ENCODE assay signal across 22 cellular contexts in the genomic region with DNA sequence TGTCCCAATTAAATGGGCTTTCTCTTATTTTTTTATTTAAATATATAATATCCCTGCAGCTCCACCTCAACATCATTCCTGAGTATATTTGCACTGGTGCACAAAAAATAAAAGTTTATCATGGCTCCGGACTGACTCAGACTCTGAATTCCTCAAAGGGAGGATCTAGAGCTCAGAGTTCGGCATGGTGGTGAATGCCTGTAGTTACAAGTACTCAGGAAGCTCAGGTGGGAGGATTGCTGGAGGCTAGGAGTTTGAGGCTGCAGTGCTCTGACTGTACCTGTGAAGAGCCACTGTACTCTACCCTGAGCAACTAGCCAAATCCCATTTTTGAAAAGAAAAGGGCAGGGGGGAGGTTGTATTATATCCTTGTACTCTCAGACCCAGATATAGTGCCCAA. TPM values are rescaled to one million over a fixed set of nuclear protein-coding genes. Genes with fewer than 3 reads are reported as not detected.
DNase-seq lines count a peak whose midpoint lies in the region; ATAC-seq and TF ChIP-seq lines count a peak whose summit lies in the region.
"Had no signal": no experiment of that assay in that cellular context is flagged by ENCODE, and none has a peak within 500 bp of the region (broad histone marks: within the 10 kb centered on the region; RNA-seq: fewer than 3 reads in every experiment).

No MANE protein-coding gene starts in this region.

- no peaks in the 10 kb centered on the region for H3K36me3 Mint-ChIP-seq in CD8-positive, alpha-beta memory T cell
- H3K36me3 Mint-ChIP-seq: CD8-positive, alpha-beta T cell; T-cell had no signal

- H2AFZ ChIP-seq in PC-3 (ENCODE audit: low read length): no peak overlapping the region

- no peak overlapping the region for H3K9ac ChIP-seq in PC-3 (ENCODE audit: low read length)

- no peak overlapping the region for H3K4me2 ChIP-seq in PC-3 (ENCODE audit: low read length)

- intact Hi-C loops in PC-3 (cut with micrococcal nuclease): loop anchor here (10.0 kb wide), 1 partner anchor 330 kb away; no protein-coding TSS in a partner anchor

- CTCF ChIA-PET in PC-3 (lab: Charles Lee): no interaction called here
- CTCF ChIA-PET in CD8-positive, alpha-beta memory T cell (lab: Charles Lee): no interaction called here

- peaks cover 6 to 36% (median 14%) of the 10 kb centered on the region in 5 donors for H3K9me3 Mint-ChIP-seq in CD8-positive, alpha-beta memory T cell

- H3K9me2 ChIP-seq in PC-3 (replicated peaks; ENCODE audit: low read length): no peaks in the 10 kb centered on the region

- H3K27me3 ChIP-seq in PC-3 (ENCODE audit: low read length): no peaks in the 10 kb centered on the region
- no peaks in the 10 kb centered on the region for H3K27me3 ChIP-seq in CD8-positive, alpha-beta memory T cell (ENCODE audit: insufficient read depth, low read length, poor library complexity, severe bottlenecking)

- POLR2A ChIA-PET in PC-3 (lab: Charles Lee; ENCODE audit: unreplicated experiment): no interaction called here
- POLR2A ChIA-PET in CD8-positive, alpha-beta memory T cell (lab: Charles Lee): no interaction called here

- DNase-seq in DMS53 (lab: John Stamatoyannopoulos, UW) (peak; percentile 14), DMS53 treated with DMSO at 0.1 percent for 48 hours (lab: John Stamatoyannopoulos, UW; ENCODE audit: unreplicated experiment) (no peak), PC-3 (peak; percentile 26), epithelial cell of esophagus (ENCODE audit: low read depth) (peak; percentile 19), NCI-H226 (no peak), DMS114 treated with DMSO at 0.1 percent for 48 hours (lab: John Stamatoyannopoulos, UW; ENCODE audit: unreplicated experiment) (no peak)
- DNase-seq in CD8-positive, alpha-beta memory T cell: no peak
- DNase-seq: AML-193; C1 segment of cervical spinal cord; CD8-positive, alpha-beta T cell; DND-41; Karpas-422; NCI-H1417; NCI-H1694 treated with DMSO at 0.1 percent for 48 hours; NCI-H446 treated with DMSO at 0.1 percent for 48 hours; SJCRH30; T-cell had no signal

- no peak for TF ChIP-seq CTCF in PC-3 (conservative IDR thresholded peaks at IDR 0.05; ENCODE audit: low read depth, low read length)
- TF ChIP-seq CTCF in epithelial cell of esophagus (IDR thresholded peaks at IDR 0.05; ENCODE audit: insufficient read depth, low read depth, low read length, missing control alignments): no peak

- H3K79me2 ChIP-seq in PC-3 (ENCODE audit: low read length): no peaks in the 10 kb centered on the region

- H3K36me3 ChIP-seq in PC-3 (ENCODE audit: low read depth, low read length): no peaks in the 10 kb centered on the region
- H3K36me3 ChIP-seq in CD8-positive, alpha-beta memory T cell (ENCODE audit: insufficient read depth, low read length): no peaks in the 10 kb centered on the region
- H3K36me3 ChIP-seq: SJCRH30 had no signal

- BruUV-seq in PC-3 (replicated peaks; lab: Mats Ljungman, UMichigan): no TSS peak

- H3K4me1 ChIP-seq in PC-3 (ENCODE audit: insufficient read depth, low read length): peaks cover 2% of the 10 kb centered on the region
- no peaks in the 10 kb centered on the region for H3K4me1 ChIP-seq in CD8-positive, alpha-beta memory T cell (ENCODE audit: insufficient read depth, low read length)
- H3K4me1 ChIP-seq: SJCRH30 had no signal

- no peaks in the 10 kb centered on the region for H3K9me3 ChIP-seq in PC-3 (ENCODE audit: low read length)
- no peaks in the 10 kb centered on the region for H3K9me3 ChIP-seq in CD8-positive, alpha-beta memory T cell (ENCODE audit: low read length)
- H3K9me3 ChIP-seq: SJCRH30 had no signal

- H4K20me1 ChIP-seq in PC-3 (ENCODE audit: low read length): no peaks in the 10 kb centered on the region

- no peaks in the 10 kb centered on the region for H3K4me1 Mint-ChIP-seq in CD8-positive, alpha-beta memory T cell
- H3K4me1 Mint-ChIP-seq: T-cell had no signal

- no peak overlapping the region for H3K27ac Mint-ChIP-seq in CD8-positive, alpha-beta memory T cell
- H3K27ac Mint-ChIP-seq: CD8-positive, alpha-beta T cell; T-cell had no signal

- no peak; the same call in 1 of the 2 replicates for ATAC-seq in PC-3
- ATAC-seq: CD8-positive, alpha-beta T cell; HCT116; Panc1; T-cell had no signal

- H3K4me3 Mint-ChIP-seq in CD8-positive, alpha-beta memory T cell: no peak overlapping the region
- H3K4me3 Mint-ChIP-seq: CD8-positive, alpha-beta T cell; T-cell had no signal

- H3K4me3 ChIP-seq in PC-3 (ENCODE audit: low read length) (no peak overlapping the region), epithelial cell of esophagus (ENCODE audit: low read length) (no peak overlapping the region)
- no peak overlapping the region for H3K4me3 ChIP-seq in CD8-positive, alpha-beta memory T cell (ENCODE audit: low read length)
- H3K4me3 ChIP-seq: SJCRH30 had no signal

- H3K27me3 Mint-ChIP-seq in CD8-positive, alpha-beta memory T cell: no peaks in the 10 kb centered on the region
- H3K27me3 Mint-ChIP-seq: T-cell had no signal

- no peaks in the 10 kb centered on the region for H3F3A ChIP-seq in PC-3 (ENCODE audit: low read length, unreplicated experiment)

- H3K27ac ChIP-seq in PC-3 (ENCODE audit: low read length): no peak overlapping the region
- no peak overlapping the region for H3K27ac ChIP-seq in CD8-positive, alpha-beta memory T cell (ENCODE audit: low read depth, low read length)
- H3K27ac ChIP-seq: SJCRH30 had no signal

RNA-seq across cellular contexts. Expression of a gene that starts 52.8 kb away (rescaled TPM):
- not detected in 2 replicates for total RNA-seq in PC-3 (2014; rRNA removed)
- total RNA-seq in CD8-positive, alpha-beta memory T cell: not detected
- not detected for polyA plus RNA-seq in CD8-positive, alpha-beta memory T cell
- total RNA-seq: A172; CD8-positive, alpha-beta T cell; G401; MCF 10A; T-cell had no signal

Comparison
In these comparisons a context has a peak if more than half of its experiments do, and no peak if none do; other contexts are left out.
1. DNase-seq: peak in DMS53 (single experiment), PC-3 (single experiment) and epithelial cell of esophagus (single experiment); none in DMS53 treated with DMSO at 0.1 percent for 48 hours (single experiment), NCI-H226 (single experiment), DMS114 treated with DMSO at 0.1 percent for 48 hours (single experiment) and CD8-positive, alpha-beta memory T cell (0 of 5).